ENCODE assay signal across 8 cellular contexts in the genomic region with DNA sequence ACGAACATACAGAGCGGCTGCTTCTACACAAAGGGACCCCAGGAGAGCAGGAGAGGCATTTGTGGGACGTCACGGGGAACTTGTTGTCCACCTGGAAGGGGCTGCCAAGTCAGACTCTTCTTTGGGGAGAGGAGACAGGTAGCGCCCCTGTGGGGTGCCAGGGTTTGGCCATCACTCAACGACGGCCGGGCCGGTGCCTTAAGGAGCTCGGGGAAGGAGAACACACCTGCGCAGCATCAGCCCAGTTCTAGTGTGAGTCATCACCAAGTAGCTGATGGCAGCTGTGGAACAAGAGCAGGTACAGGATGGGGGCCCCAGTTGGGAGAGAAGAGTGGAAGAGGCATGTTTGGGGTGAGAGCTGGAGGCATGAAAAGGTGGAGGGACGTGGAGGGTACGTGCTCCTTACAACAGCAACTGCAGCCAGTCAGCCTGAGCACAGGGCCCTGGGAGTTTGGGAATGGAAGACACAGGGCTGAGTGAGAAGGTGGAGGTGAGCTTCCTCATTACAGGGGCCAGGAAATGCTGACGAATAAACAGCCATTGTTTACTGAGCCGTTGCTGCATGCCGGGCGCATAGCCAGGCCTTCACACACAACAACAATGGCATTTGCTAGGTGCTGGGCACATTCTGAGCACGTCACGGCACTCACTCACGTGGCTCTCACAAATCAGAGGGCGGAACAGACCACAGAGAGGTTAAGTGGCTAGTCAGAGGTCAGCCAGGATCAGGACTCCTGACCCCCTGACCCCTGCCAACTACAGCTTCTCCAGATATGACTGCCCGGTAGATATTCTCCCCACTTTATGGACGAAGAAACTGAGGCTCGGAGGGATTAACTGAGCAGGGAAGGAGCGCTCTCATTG. TPM values are rescaled to one million over a fixed set of nuclear protein-coding genes. Genes with fewer than 3 reads are reported as not detected.
DNase-seq lines count a peak whose midpoint lies in the region; ATAC-seq and TF ChIP-seq lines count a peak whose summit lies in the region.

No MANE protein-coding gene starts in this region.

- peaks cover 37% of the 10 kb centered on the region for H3K4me1 ChIP-seq in PC-3 (ENCODE audit: insufficient read depth, low read length)
- peaks cover 34% of the 10 kb centered on the region for H3K4me1 ChIP-seq in hepatocyte (ENCODE audit: insufficient read depth)
- peaks cover 0 to 3% of the 10 kb centered on the region in 2 donors for H3K4me1 ChIP-seq in gastrocnemius medialis

- peak overlapping the region; percentile 55 for H3K27ac ChIP-seq in KOPT-K1 (ENCODE audit: low read depth, low read length, poor library complexity, severe bottlenecking)
- H3K27ac ChIP-seq in PC-3 (ENCODE audit: low read length): peak overlapping the region; percentile 99
- H3K27ac ChIP-seq in hepatocyte: peak overlapping the region; percentile 57
- H3K27ac ChIP-seq in gastrocnemius medialis: peak overlapping the region; percentile 24 to 58 (median 38)

- no peaks in the 10 kb centered on the region for H3F3A ChIP-seq in PC-3 (ENCODE audit: low read length, unreplicated experiment)

- POLR2A ChIA-PET in PC-3 (lab: Charles Lee; ENCODE audit: unreplicated experiment): interaction anchor here (0.5 kb wide), 1 partner anchor 125 kb away, joined by 3 read pairs; no protein-coding TSS in a partner anchor
- POLR2A ChIA-PET in activated CD4-positive, alpha-beta T cell treated with anti-CD3 and anti-CD28 coated beads, Interleukin-2, amount 10 ng/mL, durations not matched to agents 7 days and 5 days (lab: Charles Lee): no interaction called here

- peak overlapping the region; percentile 82 for H3K9ac ChIP-seq in PC-3 (ENCODE audit: low read length)

- WGBS in hepatocyte (ENCODE audit: low lambda C conversion rate, missing lambda C conversion rate): 65% methylated on average over 25 of the region's 25 CpGs

- H3K9me2 ChIP-seq in PC-3 (replicated peaks; ENCODE audit: low read length) (no peaks in the 10 kb centered on the region), hepatocyte (replicated peaks; ENCODE audit: insufficient read depth) (no peaks in the 10 kb centered on the region)

- TF ChIP-seq POLR2A in gastrocnemius medialis (IDR thresholded peaks at IDR 0.05): no peak

- H3K36me3 ChIP-seq in KOPT-K1 (ENCODE audit: insufficient read depth, low read length): no peaks in the 10 kb centered on the region
- no peaks in the 10 kb centered on the region for H3K36me3 ChIP-seq in PC-3 (ENCODE audit: low read depth, low read length)
- H3K36me3 ChIP-seq in hepatocyte (replicated peaks; ENCODE audit: insufficient read depth, low read depth): no peaks in the 10 kb centered on the region
- no peaks in the 10 kb centered on the region for H3K36me3 ChIP-seq in gastrocnemius medialis

- in situ Hi-C loops in gastrocnemius medialis (cut with MboI; ENCODE audit: low sequenced_read_pairs in 4 of 4): no loop called here

- no peak overlapping the region for H3K4me3 Mint-ChIP-seq in activated CD4-positive, alpha-beta T cell treated with anti-CD3 and anti-CD28 coated beads, Interleukin-2, amount 10 ng/mL, durations not matched to agents 7 days and 5 days

- H3K4me2 ChIP-seq in PC-3 (ENCODE audit: low read length) (peak overlapping the region; percentile 86), hepatocyte (no peak overlapping the region)

- H3K79me2 ChIP-seq in PC-3 (ENCODE audit: low read length) (no peaks in the 10 kb centered on the region), hepatocyte (no peaks in the 10 kb centered on the region)

- H3K4me3 ChIP-seq in PC-3 (ENCODE audit: low read length) (peak overlapping the region; percentile 54), hepatocyte (no peak overlapping the region), gastrocnemius medialis (no peak overlapping the region)

- H2AFZ ChIP-seq in PC-3 (ENCODE audit: low read length) (peak overlapping the region; percentile 51), hepatocyte (no peak overlapping the region)

- CTCF ChIA-PET in PC-3 (lab: Charles Lee): interaction anchor here (0.7 to 1.7 kb wide), 4 partner anchors 28 to 123 kb away, joined by 3 to 6 read pairs (median 4); no protein-coding TSS in a partner anchor
- CTCF ChIA-PET in activated CD4-positive, alpha-beta T cell treated with anti-CD3 and anti-CD28 coated beads, Interleukin-2, amount 10 ng/mL, durations not matched to agents 7 days and 5 days (lab: Charles Lee): interaction anchor here (0.9 kb wide), 1 partner anchor 53 kb away, joined by 3 read pairs; no protein-coding TSS in a partner anchor

- H4K20me1 ChIP-seq in PC-3 (ENCODE audit: low read length): no peaks in the 10 kb centered on the region
- H4K20me1 ChIP-seq in hepatocyte (ENCODE audit: insufficient read depth, poor library complexity, severe bottlenecking): no peaks in the 10 kb centered on the region

- no TSS peak for BruUV-seq in PC-3 (replicated peaks; lab: Mats Ljungman, UMichigan)

- DNase-seq in PC-3: peak; percentile 92
- no peak for DNase-seq in hepatocyte (ENCODE audit: low spot score)
- DNase-seq in gastrocnemius medialis: no peak
- no peak for DNase-seq in GM19238 (ENCODE audit: insufficient read length, low spot score)
- DNase-seq in activated CD4-positive, alpha-beta T cell treated with anti-CD3 and anti-CD28 coated beads, Interleukin-2, amount 10 ng/mL, durations not matched to agents 7 days and 5 days: no peak
- DNase-seq in amniotic stem cell (lab: John Stamatoyannopoulos, UW): no peak
- no peak for DNase-seq in GM20000 (ENCODE audit: low spot score)

- ATAC-seq in PC-3: peak; percentile 63
- ATAC-seq in gastrocnemius medialis: peak; percentile 40 to 62

- intact Hi-C loops in PC-3 (cut with micrococcal nuclease): loop anchor here (1.0 to 5.0 kb wide), 2 partner anchors 63 to 123 kb away; no protein-coding TSS in a partner anchor
- intact Hi-C loops in gastrocnemius medialis (cut with DNase I; ENCODE audit: low total_unique reads): no loop called here

- peaks cover 2% of the 10 kb centered on the region for H3K27me3 Mint-ChIP-seq in activated CD4-positive, alpha-beta T cell treated with anti-CD3 and anti-CD28 coated beads, Interleukin-2, amount 10 ng/mL, durations not matched to agents 7 days and 5 days

- H3K27me3 ChIP-seq in PC-3 (ENCODE audit: low read length) (no peaks in the 10 kb centered on the region), hepatocyte (no peaks in the 10 kb centered on the region), gastrocnemius medialis (no peaks in the 10 kb centered on the region)

- H3K4me1 Mint-ChIP-seq in activated CD4-positive, alpha-beta T cell treated with anti-CD3 and anti-CD28 coated beads, Interleukin-2, amount 10 ng/mL, durations not matched to agents 7 days and 5 days: peaks cover 8% of the 10 kb centered on the region

- H3K9me3 ChIP-seq in KOPT-K1 (ENCODE audit: insufficient read depth, low read length, poor library complexity, severe bottlenecking): no peaks in the 10 kb centered on the region
- no peaks in the 10 kb centered on the region for H3K9me3 ChIP-seq in PC-3 (ENCODE audit: low read length)
- no peaks in the 10 kb centered on the region for H3K9me3 ChIP-seq in hepatocyte (ENCODE audit: low read depth)
- no peaks in the 10 kb centered on the region for H3K9me3 ChIP-seq in gastrocnemius medialis

- H3K27ac Mint-ChIP-seq in activated CD4-positive, alpha-beta T cell treated with anti-CD3 and anti-CD28 coated beads, Interleukin-2, amount 10 ng/mL, durations not matched to agents 7 days and 5 days: no peak overlapping the region

- H3K36me3 Mint-ChIP-seq in activated CD4-positive, alpha-beta T cell treated with anti-CD3 and anti-CD28 coated beads, Interleukin-2, amount 10 ng/mL, durations not matched to agents 7 days and 5 days (ENCODE audit: low read depth): no peaks in the 10 kb centered on the region

- TF ChIP-seq CTCF in PC-3 (conservative IDR thresholded peaks at IDR 0.05; ENCODE audit: low read depth, low read length): no peak
- no peak for TF ChIP-seq CTCF in hepatocyte (IDR thresholded peaks at IDR 0.05; ENCODE audit: poor library complexity)
- no peak for TF ChIP-seq CTCF in gastrocnemius medialis (IDR thresholded peaks at IDR 0.05 in 4 of 5, conservative IDR thresholded peaks at IDR 0.05 in 1 of 5)
- no peak for TF ChIP-seq CTCF in GM20000 (IDR thresholded peaks at IDR 0.05; ENCODE audit: extremely low read depth, missing control alignments)

- no peaks in the 10 kb centered on the region for H3K9me3 Mint-ChIP-seq in activated CD4-positive, alpha-beta T cell treated with anti-CD3 and anti-CD28 coated beads, Interleukin-2, amount 10 ng/mL, durations not matched to agents 7 days and 5 days

RNA-seq across cellular contexts. Expression of gene TP53I11, which starts 29.1 kb away (rescaled TPM):
- total RNA-seq in PC-3 (2014; rRNA removed): 30.8 and 32.8 TPM in 2 replicates
- total RNA-seq in hepatocyte: 11.2 and 15.4 TPM in 2 replicates
- 41.8 and 51.7 TPM in 2 replicates for polyA plus RNA-seq in hepatocyte
- total RNA-seq in gastrocnemius medialis: 10 to 100 TPM in 3 of 4 donors, 1 to 10 TPM in 1; 5.4 to 17.2 (median 12.8) TPM
- 1 to 10 TPM in 1 of 2 experiments, under 1 TPM in 1; 0.67 to 1.4 TPM for total RNA-seq in activated CD4-positive, alpha-beta T cell treated with anti-CD3 and anti-CD28 coated beads, Interleukin-2, amount 10 ng/mL, durations not matched to agents 7 days and 5 days

Comparison
In these comparisons a context has a peak if more than half of its experiments do, and no peak if none do; other contexts are left out.
1. H3K27ac ChIP-seq: peak in every context shown above with its lines; median percentile 99 in PC-3; 57 in hepatocyte; 55 in KOPT-K1; 38 in gastrocnemius medialis.